In the genomic region with DNA sequence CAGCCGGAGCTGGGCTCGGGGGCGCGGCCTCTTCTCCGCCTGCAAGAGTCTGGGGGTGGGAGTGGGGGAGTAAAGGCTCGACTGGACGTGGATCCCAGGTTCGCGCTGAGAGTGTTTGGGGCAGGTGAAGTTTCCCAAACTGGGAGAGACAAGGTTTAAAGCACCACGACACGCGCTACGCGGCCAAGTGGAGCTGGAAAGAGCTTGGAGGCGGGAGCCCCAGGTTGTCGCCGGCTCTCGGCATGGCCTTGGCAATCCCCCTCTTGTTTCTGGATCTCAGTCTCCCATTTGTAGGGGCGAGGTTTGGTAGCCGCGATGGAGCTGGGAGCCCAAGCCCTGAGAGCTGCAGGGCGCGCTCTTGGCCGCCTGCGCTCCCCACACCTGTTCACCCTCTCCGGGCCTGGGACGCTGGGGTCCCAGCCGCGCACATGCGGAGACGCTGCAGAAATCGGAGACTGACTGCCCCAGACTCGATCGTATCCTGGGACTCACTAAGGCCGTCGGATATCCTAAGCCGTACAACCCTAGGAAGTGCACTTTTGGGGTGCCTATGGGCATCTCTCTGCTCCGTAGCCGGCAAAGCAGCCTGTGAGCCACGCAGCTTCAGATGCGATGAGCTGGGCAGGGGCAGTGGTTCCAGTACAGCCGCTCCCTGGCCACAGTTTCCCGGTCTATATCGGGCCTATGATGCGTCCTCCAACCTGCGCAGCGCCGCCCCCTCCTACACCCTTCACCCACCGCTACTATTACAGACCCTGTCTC, we compare ENCODE assay signal across 8 cellular contexts. TPM values are rescaled to one million over a fixed set of nuclear protein-coding genes. Genes with fewer than 3 reads are reported as not detected.
A peak's percentile ranks its signal among the peaks of the same experiment; 100 is the strongest.
DNase-seq lines count a peak whose midpoint lies in the region; TF ChIP-seq lines count a peak whose summit lies in the region.

No MANE protein-coding gene starts in this region.

- TF ChIP-seq CTCF in esophagus squamous epithelium (IDR thresholded peaks at IDR 0.05) (no peak), neural crest cell (conservative IDR thresholded peaks at IDR 0.05) (no peak)

- intact Hi-C loops in activated naive CD4-positive, alpha-beta T cell treated with anti-CD3 and anti-CD28 coated beads for 36 hours (cut with micrococcal nuclease): loop anchor here (5.0 kb wide), 1 partner anchor 75 kb away; no protein-coding TSS in a partner anchor
- intact Hi-C loops in esophagus squamous epithelium (cut with DNase I): no loop called here

- H3K36me3 ChIP-seq in esophagus squamous epithelium: no peaks in the 10 kb centered on the region

- peak overlapping the region; percentile 61 to 88 (median 77) for H3K27ac ChIP-seq in esophagus squamous epithelium

- H3K4me3 Mint-ChIP-seq in activated naive CD4-positive, alpha-beta T cell treated with anti-CD3 and anti-CD28 coated beads for 36 hours: peak overlapping the region; percentile 64
- peak overlapping the region; percentile 64 for H3K4me3 Mint-ChIP-seq in T-helper 1 cell treated with Interleukin-12 subunit alpha and Interleukin-12 subunit beta and Interleukin-4 antibody, amounts not matched to agents 30 μg/mL and 1 μg/mL, for 36 hours
- peak overlapping the region; percentile 67 for H3K4me3 Mint-ChIP-seq in neural crest cell

- H3K4me3 ChIP-seq in esophagus squamous epithelium: peak overlapping the region; percentile 61 to 84 (median 70)

- no peaks in the 10 kb centered on the region for H3K9me3 ChIP-seq in esophagus squamous epithelium

- H3K4me1 ChIP-seq in esophagus squamous epithelium: peaks cover 15 to 38% (median 23%) of the 10 kb centered on the region in 3 donors

- no peak for TF ChIP-seq POLR2A in esophagus squamous epithelium (IDR thresholded peaks at IDR 0.05)

- CTCF ChIA-PET in activated naive CD4-positive, alpha-beta T cell treated with anti-CD3 and anti-CD28 coated beads for 36 hours (lab: Charles Lee): interaction anchor here (1.1 to 3.9 kb wide), 7 partner anchors 18 to 111 kb away, joined by 3 to 21 read pairs (median 5); partner anchors contain the start of gene TDRD7

- no peaks in the 10 kb centered on the region for H3K36me3 Mint-ChIP-seq in activated naive CD4-positive, alpha-beta T cell treated with anti-CD3 and anti-CD28 coated beads for 36 hours (ENCODE audit: low read depth)
- no peaks in the 10 kb centered on the region for H3K36me3 Mint-ChIP-seq in T-helper 1 cell treated with Interleukin-12 subunit alpha and Interleukin-12 subunit beta and Interleukin-4 antibody, amounts not matched to agents 30 μg/mL and 1 μg/mL, for 36 hours (ENCODE audit: low read depth)
- H3K36me3 Mint-ChIP-seq in neural crest cell (ENCODE audit: low read depth): peaks cover 5% of the 10 kb centered on the region

- 0 to 3% methylated on average over 22 to 23 of the region's 49 CpGs for WGBS in esophagus squamous epithelium, 2 donors

- H3K27me3 Mint-ChIP-seq in activated naive CD4-positive, alpha-beta T cell treated with anti-CD3 and anti-CD28 coated beads for 36 hours (ENCODE audit: low read depth): peaks cover 49% of the 10 kb centered on the region
- peaks cover 50% of the 10 kb centered on the region for H3K27me3 Mint-ChIP-seq in T-helper 1 cell treated with Interleukin-12 subunit alpha and Interleukin-12 subunit beta and Interleukin-4 antibody, amounts not matched to agents 30 μg/mL and 1 μg/mL, for 36 hours (ENCODE audit: low read depth)
- peaks cover 29% of the 10 kb centered on the region for H3K27me3 Mint-ChIP-seq in neural crest cell (ENCODE audit: low read depth)

- peaks cover 0 to 85% (median 1%) of the 10 kb centered on the region in 4 donors for H3K27me3 ChIP-seq in esophagus squamous epithelium

- no peaks in the 10 kb centered on the region for H3K9me3 Mint-ChIP-seq in activated naive CD4-positive, alpha-beta T cell treated with anti-CD3 and anti-CD28 coated beads for 36 hours
- no peaks in the 10 kb centered on the region for H3K9me3 Mint-ChIP-seq in T-helper 1 cell treated with Interleukin-12 subunit alpha and Interleukin-12 subunit beta and Interleukin-4 antibody, amounts not matched to agents 30 μg/mL and 1 μg/mL, for 36 hours
- H3K9me3 Mint-ChIP-seq in neural crest cell: no peaks in the 10 kb centered on the region

- no peak overlapping the region for H3K27ac Mint-ChIP-seq in activated naive CD4-positive, alpha-beta T cell treated with anti-CD3 and anti-CD28 coated beads for 36 hours
- no peak overlapping the region for H3K27ac Mint-ChIP-seq in T-helper 1 cell treated with Interleukin-12 subunit alpha and Interleukin-12 subunit beta and Interleukin-4 antibody, amounts not matched to agents 30 μg/mL and 1 μg/mL, for 36 hours
- no peak overlapping the region for H3K27ac Mint-ChIP-seq in neural crest cell (ENCODE audit: unreplicated experiment)

- peaks cover 17% of the 10 kb centered on the region for H3K4me1 Mint-ChIP-seq in activated naive CD4-positive, alpha-beta T cell treated with anti-CD3 and anti-CD28 coated beads for 36 hours (ENCODE audit: low read depth)
- peaks cover 17% of the 10 kb centered on the region for H3K4me1 Mint-ChIP-seq in T-helper 1 cell treated with Interleukin-12 subunit alpha and Interleukin-12 subunit beta and Interleukin-4 antibody, amounts not matched to agents 30 μg/mL and 1 μg/mL, for 36 hours (ENCODE audit: low read depth)
- H3K4me1 Mint-ChIP-seq in neural crest cell: peaks cover 11% of the 10 kb centered on the region

- no peak for DNase-seq in activated naive CD4-positive, alpha-beta T cell treated with anti-CD3 and anti-CD28 coated beads for 36 hours
- no peak for DNase-seq in activated naive CD4-positive, alpha-beta T cell (lab: John Stamatoyannopoulos, UW)
- DNase-seq in esophagus squamous epithelium (lab: John Stamatoyannopoulos, UW): no peak
- no peak for DNase-seq in neural crest cell (ENCODE audit: low read depth, low spot score)
- no peak for DNase-seq in NCI-H1930 (lab: John Stamatoyannopoulos, UW)
- DNase-seq in OCI-M1 (lab: John Stamatoyannopoulos, UW): no peak
- no peak for DNase-seq in NCI-H82 treated with DMSO at 0.1 percent for 48 hours (lab: John Stamatoyannopoulos, UW; ENCODE audit: unreplicated experiment)

RNA-seq across cellular contexts. Expression of gene TMOD1, which starts 0.9 kb away (rescaled TPM):
- 1 to 10 TPM; 1.2 to 1.4 TPM for total RNA-seq in activated naive CD4-positive, alpha-beta T cell treated with anti-CD3 and anti-CD28 coated beads for 36 hours
- total RNA-seq in esophagus squamous epithelium (10 to 100 TPM in 1 of 4 donors, 1 to 10 TPM in 2, under 1 TPM in 1; 0.15 to 13.4 (median 2.4) TPM), neural crest cell (0.23 and 0.77 TPM in 2 replicates)
